Comparison of ENCODE assay signal across 1 cellular context in the genomic region with DNA sequence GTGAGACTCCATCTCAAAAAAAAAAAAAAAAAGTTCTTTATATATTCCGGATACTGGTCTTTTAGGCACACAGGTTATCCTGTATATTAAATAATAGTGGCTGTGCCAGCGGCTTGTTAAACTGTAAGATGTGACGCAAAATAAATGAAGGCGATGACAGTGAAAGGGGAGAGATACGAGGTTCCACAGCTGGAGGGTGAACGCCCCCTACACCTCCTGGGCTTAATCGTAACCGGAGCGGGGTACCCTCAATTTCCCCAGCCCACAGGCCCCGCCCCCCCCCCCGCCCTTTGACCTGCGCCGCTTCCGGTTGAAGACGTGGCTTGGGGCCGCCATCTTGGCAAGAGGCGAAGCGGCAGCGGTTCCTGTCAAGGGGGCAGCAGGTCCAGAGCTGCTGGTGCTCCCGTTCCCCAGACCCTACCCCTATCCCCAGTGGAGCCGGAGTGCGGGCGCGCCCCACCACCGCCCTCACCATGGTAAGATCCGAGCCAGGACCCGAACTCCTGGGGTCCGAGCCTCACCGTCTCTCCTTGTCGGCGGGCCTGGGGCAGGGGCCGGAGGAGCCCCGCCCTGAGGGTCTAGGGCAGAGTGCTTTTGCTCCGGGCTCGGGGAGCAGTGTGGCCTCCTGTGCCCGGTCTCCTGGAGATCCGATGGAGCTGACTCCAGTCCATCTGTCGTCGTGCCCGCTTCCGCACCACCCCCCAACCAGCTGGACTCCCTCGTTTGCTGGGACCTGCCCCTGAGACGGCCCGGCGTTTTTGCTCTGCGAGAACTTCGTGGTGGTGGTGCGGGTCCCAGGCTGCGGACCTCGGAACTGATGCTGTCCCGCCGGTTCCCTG.
A peak's percentile ranks its signal among the peaks of the same experiment; 100 is the strongest.
TF ChIP-seq lines count a peak whose summit lies in the region.

A gene (plus strand): TSS at position 335 of the 839 bp plus-strand sequence. CDS start 139 bp downstream, at position 474.

TF ChIP-seq in HepG2, 621 proteins besides CTCF, POLR2A, EP300 and RAD21 (continued from another document and continues in another):
- TF ChIP-seq, protein P1, sequence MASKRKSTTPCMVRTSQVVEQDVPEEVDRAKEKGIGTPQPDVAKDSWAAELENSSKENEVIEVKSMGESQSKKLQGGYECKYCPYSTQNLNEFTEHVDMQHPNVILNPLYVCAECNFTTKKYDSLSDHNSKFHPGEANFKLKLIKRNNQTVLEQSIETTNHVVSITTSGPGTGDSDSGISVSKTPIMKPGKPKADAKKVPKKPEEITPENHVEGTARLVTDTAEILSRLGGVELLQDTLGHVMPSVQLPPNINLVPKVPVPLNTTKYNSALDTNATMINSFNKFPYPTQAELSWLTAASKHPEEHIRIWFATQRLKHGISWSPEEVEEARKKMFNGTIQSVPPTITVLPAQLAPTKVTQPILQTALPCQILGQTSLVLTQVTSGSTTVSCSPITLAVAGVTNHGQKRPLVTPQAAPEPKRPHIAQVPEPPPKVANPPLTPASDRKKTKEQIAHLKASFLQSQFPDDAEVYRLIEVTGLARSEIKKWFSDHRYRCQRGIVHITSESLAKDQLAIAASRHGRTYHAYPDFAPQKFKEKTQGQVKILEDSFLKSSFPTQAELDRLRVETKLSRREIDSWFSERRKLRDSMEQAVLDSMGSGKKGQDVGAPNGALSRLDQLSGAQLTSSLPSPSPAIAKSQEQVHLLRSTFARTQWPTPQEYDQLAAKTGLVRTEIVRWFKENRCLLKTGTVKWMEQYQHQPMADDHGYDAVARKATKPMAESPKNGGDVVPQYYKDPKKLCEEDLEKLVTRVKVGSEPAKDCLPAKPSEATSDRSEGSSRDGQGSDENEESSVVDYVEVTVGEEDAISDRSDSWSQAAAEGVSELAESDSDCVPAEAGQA (IDR thresholded peaks at IDR 0.05; ENCODE audit: low read depth): peak; percentile 74; the same call in 1 of the 2 replicates
- TF ChIP-seq, protein P1 (CRISPR knock-in tag; IDR thresholded peaks at IDR 0.05; ENCODE audit: borderline replicate concordance): no peak
- TF ChIP-seq LCORL (IDR thresholded peaks at IDR 0.05) (no peak), LCORL (CRISPR knock-in tag; IDR thresholded peaks at IDR 0.05) (0 out of 2 replicates have a peak, but pooled peaks have one; percentile 28), KAT8 (CRISPR knock-in tag; IDR thresholded peaks at IDR 0.05) (peak; percentile 70), XRCC5 (optimal IDR thresholded peaks at IDR 0.05; ENCODE audit: low read length) (peak; percentile 21), HIVEP1 (CRISPR knock-in tag; IDR thresholded peaks at IDR 0.05) (peak; percentile 52; the same call in 1 of the 2 replicates), CEBPG (CRISPR knock-in tag; IDR thresholded peaks at IDR 0.05) (no peak), GLI4 (CRISPR knock-in tag; IDR thresholded peaks at IDR 0.05; ENCODE audit: borderline replicate concordance) (0 out of 2 replicates have a peak, but pooled peaks have one; percentile 79), MYC (CRISPR knock-in tag; IDR thresholded peaks at IDR 0.05; ENCODE audit: borderline replicate concordance) (no peak), ZFY (CRISPR knock-in tag; IDR thresholded peaks at IDR 0.05) (peak; percentile 76), ZNF670 (CRISPR knock-in tag; IDR thresholded peaks at IDR 0.05; ENCODE audit: borderline replicate concordance) (peak; percentile 70; the same call in 1 of the 2 replicates), PLRG1 (conservative IDR thresholded peaks at IDR 0.05) (no peak), TP53 (CRISPR knock-in tag; conservative IDR thresholded peaks at IDR 0.05) (0 out of 2 replicates have a peak, but pooled peaks have one; percentile 3), NFKB2 (CRISPR knock-in tag; IDR thresholded peaks at IDR 0.05; ENCODE audit: borderline replicate concordance) (peak; percentile 64; the same call in 1 of the 2 replicates), ZNF331 (CRISPR knock-in tag; IDR thresholded peaks at IDR 0.05) (0 out of 2 replicates have a peak, but pooled peaks have one; percentile 27), ZNF205 (CRISPR knock-in tag; IDR thresholded peaks at IDR 0.05) (no peak; the same call in 1 of the 2 replicates), RNF2 (conservative IDR thresholded peaks at IDR 0.05; ENCODE audit: low read depth) (no peak), TAF1 (CRISPR knock-in tag; IDR thresholded peaks at IDR 0.05) (peak; percentile 76; the same call in 1 of the 2 replicates), MTF2 (CRISPR knock-in tag; IDR thresholded peaks at IDR 0.05; ENCODE audit: borderline replicate concordance) (peak; percentile 76; the same call in 1 of the 2 replicates), DPF2 (CRISPR knock-in tag; IDR thresholded peaks at IDR 0.05; ENCODE audit: borderline replicate concordance, low read depth) (no peak), ZNF598 (CRISPR knock-in tag; IDR thresholded peaks at IDR 0.05; ENCODE audit: borderline replicate concordance) (peak; percentile 85; the same call in 1 of the 2 replicates), ZNF703 (CRISPR knock-in tag; IDR thresholded peaks at IDR 0.05; ENCODE audit: borderline replicate concordance) (0 out of 2 replicates have a peak, but pooled peaks have one; percentile 43), ZNF253 (CRISPR knock-in tag; IDR thresholded peaks at IDR 0.05; ENCODE audit: borderline replicate concordance) (0 out of 2 replicates have a peak, but pooled peaks have one; percentile 7), ZNF383 (CRISPR knock-in tag; IDR thresholded peaks at IDR 0.05; ENCODE audit: borderline replicate concordance) (no peak), MAFK (conservative IDR thresholded peaks at IDR 0.05 in 1 of 2, IDR thresholded peaks at IDR 0.05 in 1 of 2; ENCODE audit: low read length in 2 of 2) (no peak)
- TF ChIP-seq, protein P2, sequence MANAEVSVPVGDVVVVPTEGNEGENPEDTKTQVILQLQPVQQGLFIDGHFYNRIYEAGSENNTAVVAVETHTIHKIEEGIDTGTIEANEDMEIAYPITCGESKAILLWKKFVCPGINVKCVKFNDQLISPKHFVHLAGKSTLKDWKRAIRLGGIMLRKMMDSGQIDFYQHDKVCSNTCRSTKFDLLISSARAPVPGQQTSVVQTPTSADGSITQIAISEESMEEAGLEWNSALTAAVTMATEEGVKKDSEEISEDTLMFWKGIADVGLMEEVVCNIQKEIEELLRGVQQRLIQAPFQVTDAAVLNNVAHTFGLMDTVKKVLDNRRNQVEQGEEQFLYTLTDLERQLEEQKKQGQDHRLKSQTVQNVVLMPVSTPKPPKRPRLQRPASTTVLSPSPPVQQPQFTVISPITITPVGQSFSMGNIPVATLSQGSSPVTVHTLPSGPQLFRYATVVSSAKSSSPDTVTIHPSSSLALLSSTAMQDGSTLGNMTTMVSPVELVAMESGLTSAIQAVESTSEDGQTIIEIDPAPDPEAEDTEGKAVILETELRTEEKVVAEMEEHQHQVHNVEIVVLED (CRISPR knock-in tag; IDR thresholded peaks at IDR 0.05; ENCODE audit: borderline replicate concordance): peak; percentile 49; the same call in 1 of the 2 replicates
- TF ChIP-seq, protein P3, sequence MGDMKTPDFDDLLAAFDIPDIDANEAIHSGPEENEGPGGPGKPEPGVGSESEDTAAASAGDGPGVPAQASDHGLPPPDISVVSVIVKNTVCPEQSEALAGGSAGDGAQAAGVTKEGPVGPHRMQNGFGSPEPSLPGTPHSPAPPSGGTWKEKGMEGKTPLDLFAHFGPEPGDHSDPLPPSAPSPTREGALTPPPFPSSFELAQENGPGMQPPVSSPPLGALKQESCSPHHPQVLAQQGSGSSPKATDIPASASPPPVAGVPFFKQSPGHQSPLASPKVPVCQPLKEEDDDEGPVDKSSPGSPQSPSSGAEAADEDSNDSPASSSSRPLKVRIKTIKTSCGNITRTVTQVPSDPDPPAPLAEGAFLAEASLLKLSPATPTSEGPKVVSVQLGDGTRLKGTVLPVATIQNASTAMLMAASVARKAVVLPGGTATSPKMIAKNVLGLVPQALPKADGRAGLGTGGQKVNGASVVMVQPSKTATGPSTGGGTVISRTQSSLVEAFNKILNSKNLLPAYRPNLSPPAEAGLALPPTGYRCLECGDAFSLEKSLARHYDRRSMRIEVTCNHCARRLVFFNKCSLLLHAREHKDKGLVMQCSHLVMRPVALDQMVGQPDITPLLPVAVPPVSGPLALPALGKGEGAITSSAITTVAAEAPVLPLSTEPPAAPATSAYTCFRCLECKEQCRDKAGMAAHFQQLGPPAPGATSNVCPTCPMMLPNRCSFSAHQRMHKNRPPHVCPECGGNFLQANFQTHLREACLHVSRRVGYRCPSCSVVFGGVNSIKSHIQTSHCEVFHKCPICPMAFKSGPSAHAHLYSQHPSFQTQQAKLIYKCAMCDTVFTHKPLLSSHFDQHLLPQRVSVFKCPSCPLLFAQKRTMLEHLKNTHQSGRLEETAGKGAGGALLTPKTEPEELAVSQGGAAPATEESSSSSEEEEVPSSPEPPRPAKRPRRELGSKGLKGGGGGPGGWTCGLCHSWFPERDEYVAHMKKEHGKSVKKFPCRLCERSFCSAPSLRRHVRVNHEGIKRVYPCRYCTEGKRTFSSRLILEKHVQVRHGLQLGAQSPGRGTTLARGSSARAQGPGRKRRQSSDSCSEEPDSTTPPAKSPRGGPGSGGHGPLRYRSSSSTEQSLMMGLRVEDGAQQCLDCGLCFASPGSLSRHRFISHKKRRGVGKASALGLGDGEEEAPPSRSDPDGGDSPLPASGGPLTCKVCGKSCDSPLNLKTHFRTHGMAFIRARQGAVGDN (CRISPR knock-in tag; IDR thresholded peaks at IDR 0.05): peak; percentile 75
- TF ChIP-seq, protein P4, sequence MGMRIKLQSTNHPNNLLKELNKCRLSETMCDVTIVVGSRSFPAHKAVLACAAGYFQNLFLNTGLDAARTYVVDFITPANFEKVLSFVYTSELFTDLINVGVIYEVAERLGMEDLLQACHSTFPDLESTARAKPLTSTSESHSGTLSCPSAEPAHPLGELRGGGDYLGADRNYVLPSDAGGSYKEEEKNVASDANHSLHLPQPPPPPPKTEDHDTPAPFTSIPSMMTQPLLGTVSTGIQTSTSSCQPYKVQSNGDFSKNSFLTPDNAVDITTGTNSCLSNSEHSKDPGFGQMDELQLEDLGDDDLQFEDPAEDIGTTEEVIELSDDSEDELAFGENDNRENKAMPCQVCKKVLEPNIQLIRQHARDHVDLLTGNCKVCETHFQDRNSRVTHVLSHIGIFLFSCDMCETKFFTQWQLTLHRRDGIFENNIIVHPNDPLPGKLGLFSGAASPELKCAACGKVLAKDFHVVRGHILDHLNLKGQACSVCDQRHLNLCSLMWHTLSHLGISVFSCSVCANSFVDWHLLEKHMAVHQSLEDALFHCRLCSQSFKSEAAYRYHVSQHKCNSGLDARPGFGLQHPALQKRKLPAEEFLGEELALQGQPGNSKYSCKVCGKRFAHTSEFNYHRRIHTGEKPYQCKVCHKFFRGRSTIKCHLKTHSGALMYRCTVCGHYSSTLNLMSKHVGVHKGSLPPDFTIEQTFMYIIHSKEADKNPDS (CRISPR knock-in tag; IDR thresholded peaks at IDR 0.05): no peak
- TF ChIP-seq, protein P5, sequence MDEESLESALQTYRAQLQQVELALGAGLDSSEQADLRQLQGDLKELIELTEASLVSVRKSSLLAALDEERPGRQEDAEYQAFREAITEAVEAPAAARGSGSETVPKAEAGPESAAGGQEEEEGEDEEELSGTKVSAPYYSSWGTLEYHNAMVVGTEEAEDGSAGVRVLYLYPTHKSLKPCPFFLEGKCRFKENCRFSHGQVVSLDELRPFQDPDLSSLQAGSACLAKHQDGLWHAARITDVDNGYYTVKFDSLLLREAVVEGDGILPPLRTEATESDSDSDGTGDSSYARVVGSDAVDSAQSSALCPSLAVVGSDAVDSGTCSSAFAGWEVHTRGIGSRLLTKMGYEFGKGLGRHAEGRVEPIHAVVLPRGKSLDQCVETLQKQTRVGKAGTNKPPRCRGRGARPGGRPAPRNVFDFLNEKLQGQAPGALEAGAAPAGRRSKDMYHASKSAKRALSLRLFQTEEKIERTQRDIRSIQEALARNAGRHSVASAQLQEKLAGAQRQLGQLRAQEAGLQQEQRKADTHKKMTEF (CRISPR knock-in tag; IDR thresholded peaks at IDR 0.05): peak; percentile 34; the same call in 1 of the 2 replicates
- TF ChIP-seq, protein P6, sequence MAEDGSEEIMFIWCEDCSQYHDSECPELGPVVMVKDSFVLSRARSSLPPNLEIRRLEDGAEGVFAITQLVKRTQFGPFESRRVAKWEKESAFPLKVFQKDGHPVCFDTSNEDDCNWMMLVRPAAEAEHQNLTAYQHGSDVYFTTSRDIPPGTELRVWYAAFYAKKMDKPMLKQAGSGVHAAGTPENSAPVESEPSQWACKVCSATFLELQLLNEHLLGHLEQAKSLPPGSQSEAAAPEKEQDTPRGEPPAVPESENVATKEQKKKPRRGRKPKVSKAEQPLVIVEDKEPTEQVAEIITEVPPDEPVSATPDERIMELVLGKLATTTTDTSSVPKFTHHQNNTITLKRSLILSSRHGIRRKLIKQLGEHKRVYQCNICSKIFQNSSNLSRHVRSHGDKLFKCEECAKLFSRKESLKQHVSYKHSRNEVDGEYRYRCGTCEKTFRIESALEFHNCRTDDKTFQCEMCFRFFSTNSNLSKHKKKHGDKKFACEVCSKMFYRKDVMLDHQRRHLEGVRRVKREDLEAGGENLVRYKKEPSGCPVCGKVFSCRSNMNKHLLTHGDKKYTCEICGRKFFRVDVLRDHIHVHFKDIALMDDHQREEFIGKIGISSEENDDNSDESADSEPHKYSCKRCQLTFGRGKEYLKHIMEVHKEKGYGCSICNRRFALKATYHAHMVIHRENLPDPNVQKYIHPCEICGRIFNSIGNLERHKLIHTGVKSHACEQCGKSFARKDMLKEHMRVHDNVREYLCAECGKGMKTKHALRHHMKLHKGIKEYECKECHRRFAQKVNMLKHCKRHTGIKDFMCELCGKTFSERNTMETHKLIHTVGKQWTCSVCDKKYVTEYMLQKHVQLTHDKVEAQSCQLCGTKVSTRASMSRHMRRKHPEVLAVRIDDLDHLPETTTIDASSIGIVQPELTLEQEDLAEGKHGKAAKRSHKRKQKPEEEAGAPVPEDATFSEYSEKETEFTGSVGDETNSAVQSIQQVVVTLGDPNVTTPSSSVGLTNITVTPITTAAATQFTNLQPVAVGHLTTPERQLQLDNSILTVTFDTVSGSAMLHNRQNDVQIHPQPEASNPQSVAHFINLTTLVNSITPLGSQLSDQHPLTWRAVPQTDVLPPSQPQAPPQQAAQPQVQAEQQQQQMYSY (CRISPR knock-in tag; IDR thresholded peaks at IDR 0.05): peak; percentile 57; the same call in 1 of the 2 replicates
